Comparison of ENCODE assay signal across 8 cellular contexts in genomic region chr9:99660191-99660636, GRCh38.
DNase-seq lines count a peak whose midpoint lies in the region; ATAC-seq and TF ChIP-seq lines count a peak whose summit lies in the region.

No MANE protein-coding gene starts in this region.

- H3K27me3 Mint-ChIP-seq in natural killer cell (ENCODE audit: low read depth in 2 of 2) = peaks cover 5 to 6% of the 10 kb centered on the region in 2 donors
- H3K27me3 Mint-ChIP-seq in natural killer cell treated with Interleukin-12 subunit alpha and Interleukin-12 subunit beta and Interleukin-15 and Interleukin-18, amount 100 ng/mL, for 72 hours = peaks cover 18 to 47% of the 10 kb centered on the region in 2 donors
- H3K27me3 Mint-ChIP-seq in T-helper 2 cell treated with Interferon-gamma antibody and Interleukin-4, amounts not matched to agents 5 μg/mL and 100 μg/mL, for 36 hours (ENCODE audit: low read depth) = peaks cover 7% of the 10 kb centered on the region

- no peak overlapping the region for H3K4me3 Mint-ChIP-seq in natural killer cell
- H3K4me3 Mint-ChIP-seq in natural killer cell treated with Interleukin-12 subunit alpha and Interleukin-12 subunit beta and Interleukin-15 and Interleukin-18, amount 100 ng/mL, for 72 hours = no peak overlapping the region
- H3K4me3 Mint-ChIP-seq in T-helper 2 cell treated with Interferon-gamma antibody and Interleukin-4, amounts not matched to agents 5 μg/mL and 100 μg/mL, for 36 hours = no peak overlapping the region

- H3K27ac Mint-ChIP-seq in natural killer cell = no peak overlapping the region
- no peak overlapping the region for H3K27ac Mint-ChIP-seq in natural killer cell treated with Interleukin-12 subunit alpha and Interleukin-12 subunit beta and Interleukin-15 and Interleukin-18, amount 100 ng/mL, for 72 hours
- H3K27ac Mint-ChIP-seq in T-helper 2 cell treated with Interferon-gamma antibody and Interleukin-4, amounts not matched to agents 5 μg/mL and 100 μg/mL, for 36 hours = no peak overlapping the region

- TF ChIP-seq CTCF in natural killer cell (IDR thresholded peaks at IDR 0.05) = no peak

- H3K36me3 Mint-ChIP-seq in natural killer cell = no peaks in the 10 kb centered on the region
- no peaks in the 10 kb centered on the region for H3K36me3 Mint-ChIP-seq in natural killer cell treated with Interleukin-12 subunit alpha and Interleukin-12 subunit beta and Interleukin-15 and Interleukin-18, amount 100 ng/mL, for 72 hours
- no peaks in the 10 kb centered on the region for H3K36me3 Mint-ChIP-seq in T-helper 2 cell treated with Interferon-gamma antibody and Interleukin-4, amounts not matched to agents 5 μg/mL and 100 μg/mL, for 36 hours (ENCODE audit: low read depth)

- H3K4me1 Mint-ChIP-seq in natural killer cell = no peaks in the 10 kb centered on the region
- peaks cover 0 to 3% of the 10 kb centered on the region in 2 donors for H3K4me1 Mint-ChIP-seq in natural killer cell treated with Interleukin-12 subunit alpha and Interleukin-12 subunit beta and Interleukin-15 and Interleukin-18, amount 100 ng/mL, for 72 hours (ENCODE audit: low read depth in 2 of 2)
- H3K4me1 Mint-ChIP-seq in T-helper 2 cell treated with Interferon-gamma antibody and Interleukin-4, amounts not matched to agents 5 μg/mL and 100 μg/mL, for 36 hours (ENCODE audit: low read depth) = peaks cover 8% of the 10 kb centered on the region

- H3K9me3 Mint-ChIP-seq in natural killer cell = no peaks in the 10 kb centered on the region
- H3K9me3 Mint-ChIP-seq in natural killer cell treated with Interleukin-12 subunit alpha and Interleukin-12 subunit beta and Interleukin-15 and Interleukin-18, amount 100 ng/mL, for 72 hours = no peaks in the 10 kb centered on the region
- H3K9me3 Mint-ChIP-seq in T-helper 2 cell treated with Interferon-gamma antibody and Interleukin-4, amounts not matched to agents 5 μg/mL and 100 μg/mL, for 36 hours = no peaks in the 10 kb centered on the region

- ATAC-seq in natural killer cell = peak in 2 of 3 donors; percentile 22 to 45
- no peak for ATAC-seq in natural killer cell treated with Interleukin-12 subunit alpha and Interleukin-12 subunit beta and Interleukin-15 and Interleukin-18, amount 100 ng/mL, for 72 hours
- peak; percentile 91 for ATAC-seq in HG03064 (IDR thresholded peaks at IDR 0.05; ENCODE audit: low read depth, unreplicated experiment)
- ATAC-seq in GM19455 (IDR thresholded peaks at IDR 0.05; ENCODE audit: unreplicated experiment) = no peak

- intact Hi-C loops in natural killer cell (cut with micrococcal nuclease) = no loop called here

- no peak for DNase-seq in natural killer cell
- no peak for DNase-seq in natural killer cell treated with Interleukin-12 subunit alpha and Interleukin-12 subunit beta and Interleukin-15 and Interleukin-18, amount 100 ng/mL, for 72 hours (ENCODE audit: low spot score)
- DNase-seq in T-helper 2 cell treated with Interferon-gamma antibody and Interleukin-4, amounts not matched to agents 5 μg/mL and 100 μg/mL, for 36 hours (ENCODE audit: low spot score) = peak; percentile 7
- no peak for DNase-seq in activated naive CD4-positive, alpha-beta T cell treated with anti-CD3 and anti-CD28 coated beads, Interleukin-2, amount 50 U/mL, for 16 hours
- no peak for DNase-seq in DMS114 treated with DMSO at 0.1 percent for 48 hours (lab: John Stamatoyannopoulos, UW; ENCODE audit: unreplicated experiment)
- no peak for DNase-seq in NCI-H2227 treated with DMSO at 0.1 percent for 48 hours (lab: John Stamatoyannopoulos, UW)

Comparison
In these comparisons a context has a peak if more than half of its experiments do, and no peak if none do; other contexts are left out.
1. ATAC-seq: peak in natural killer cell (2 of 3) and HG03064 (single experiment); none in natural killer cell treated with Interleukin-12 subunit alpha and Interleukin-12 subunit beta and Interleukin-15 and Interleukin-18, amount 100 ng/mL, for 72 hours (0 of 2) and GM19455 (single experiment).